ENCODE assay signal across 12 cellular contexts in genomic region chr11:85109141-85109540, GRCh38.
DNase-seq lines count a peak whose midpoint lies in the region; ATAC-seq, FAIRE-seq and TF ChIP-seq lines count a peak whose summit lies in the region.
"Had no signal": no experiment of that assay in that cellular context is flagged by ENCODE, and none has a peak within 500 bp of the region (broad histone marks: within the 10 kb centered on the region; RNA-seq: fewer than 3 reads in every experiment).

No MANE protein-coding gene starts in this region.

- peak overlapping the region; percentile 18; the same call in 1 of the 2 replicates for H2AFZ ChIP-seq in GM12878 (ENCODE audit: control insufficient read depth, low read depth, low read length)

- 2% methylated on average over 4 of the region's 4 CpGs for WGBS in GM12878 (ENCODE audit: insufficient coverage, insufficient replicate concordance, low lambda C conversion rate, missing lambda C conversion rate)

- FAIRE-seq in GM12878 (lab: Jason Lieb, UNC) = peak; percentile 72
- FAIRE-seq in H54 (lab: Jason Lieb, UNC) = no peak
- FAIRE-seq: HepG2 had no signal

- H3K79me2 ChIP-seq in GM12878 (ENCODE audit: control insufficient read depth, insufficient read depth, low read length) = no peaks in the 10 kb centered on the region

- DNase-seq in GM12878 (ENCODE audit: low read depth, low spot score) (peak; percentile 37), NCI-H128 (lab: John Stamatoyannopoulos, UW; ENCODE audit: unreplicated experiment) (no peak), UCSD-AML1 (lab: John Stamatoyannopoulos, UW; ENCODE audit: unreplicated experiment) (no peak), H54 (ENCODE audit: insufficient read length, low spot score) (no peak)
- DNase-seq: activated CD8-positive, alpha-beta memory T cell treated with anti-CD3 and anti-CD28 coated beads, Interleukin-2, amount 50 U/mL, for 48 hours; endodermal cell; midbrain; NCI-H187 treated with DMSO at 0.1 percent for 48 hours had no signal

- 0 out of 2 replicates have a peak overlapping the region, but pooled peaks have one; percentile 40 for H3K27ac ChIP-seq in GM12878 (ENCODE audit: control insufficient read depth, insufficient read depth)

- ATAC-seq in GM18909 (IDR thresholded peaks at IDR 0.05; ENCODE audit: poor library complexity, unreplicated experiment) = peak; percentile 68
- peak; percentile 82 for ATAC-seq in GM21723 (IDR thresholded peaks at IDR 0.05; ENCODE audit: unreplicated experiment)
- ATAC-seq in HG03103 (IDR thresholded peaks at IDR 0.05; ENCODE audit: low read depth, unreplicated experiment) = peak; percentile 60
- peak; percentile 84 for ATAC-seq in GM12878
- ATAC-seq: HepG2 had no signal

- POLR2A ChIA-PET in GM12878 (lab: Charles Lee) = no interaction called here

- CTCF ChIA-PET in GM12878 (lab: Yijun Ruan, JAX) = no interaction called here

- no peaks in the 10 kb centered on the region for H3K9me3 ChIP-seq in GM12878 (replicated peaks; ENCODE audit: control insufficient read depth, insufficient read depth, low read length)

- H3K9ac ChIP-seq in GM12878 (ENCODE audit: control insufficient read depth, insufficient read depth, low read length) = no peak overlapping the region

- no peak for TF ChIP-seq EP300 in GM12878 (IDR thresholded peaks at IDR 0.05; ENCODE audit: borderline replicate concordance in 1 of 2, control insufficient read depth in 1 of 2, low read depth in 2 of 2, low read length in 2 of 2)

- H3K36me3 ChIP-seq in GM12878 (ENCODE audit: control insufficient read depth in 2 of 2, insufficient read depth in 2 of 2, low read length in 1 of 2) = no peaks in the 10 kb centered on the region

- no TSS peak for BruUV-seq in GM12878 (replicated peaks; lab: Mats Ljungman, UMichigan)

- SMC1A ChIA-PET in GM12878 (lab: Charles Lee; ENCODE audit: uncharacterized antibody, unreplicated experiment) = interaction anchor here (1.0 to 2.7 kb wide), 6 partner anchors 10 to 20 kb away, joined by 3 to 21 read pairs (median 6); no protein-coding TSS in a partner anchor

- intact Hi-C loops in GM12878 (cut with micrococcal nuclease; ENCODE audit: unreplicated experiment) = no loop called here

- H3K27me3 ChIP-seq in GM12878 (replicated peaks in 1 of 2; ENCODE audit: control insufficient read depth in 2 of 2, insufficient read depth in 2 of 2, low read length in 1 of 2) = no peaks in the 10 kb centered on the region

- in situ Hi-C loops in GM12878 (cut with MboI) = no loop called here

- H3K4me1 ChIP-seq in GM12878 (ENCODE audit: control insufficient read depth, insufficient read depth, low read length) = peaks cover 21% of the 10 kb centered on the region

- H3K4me3 ChIP-seq in GM12878 = peak overlapping the region; percentile 43; the same call in 1 of the 2 replicates

- TF ChIP-seq CTCF in GM12878 (IDR thresholded peaks at IDR 0.05 in 2 of 3, conservative IDR thresholded peaks at IDR 0.05 in 1 of 3; ENCODE audit: control insufficient read depth in 2 of 3, extremely low read depth in 1 of 3, insufficient read depth in 1 of 3, low read depth in 3 of 3, low read length in 3 of 3) = no peak

- RAD21 ChIA-PET in GM12878 (lab: Charles Lee; ENCODE audit: unreplicated experiment) = interaction anchor here (1.4 to 3.0 kb wide), 2 partner anchors 8 to 15 kb away, joined by 3 to 15 read pairs; no protein-coding TSS in a partner anchor

- TF ChIP-seq POLR2A in GM12878 (IDR thresholded peaks at IDR 0.05; ENCODE audit: low read depth, low read length) = no peak
- no peak for TF ChIP-seq POLR2A in H54 (IDR thresholded peaks at IDR 0.05; ENCODE audit: low read depth, low read length)

- H4K20me1 ChIP-seq in GM12878 (ENCODE audit: control insufficient read depth, insufficient read depth) = no peaks in the 10 kb centered on the region

- H3K4me2 ChIP-seq in GM12878 (ENCODE audit: control insufficient read depth, insufficient read depth) = peak overlapping the region; percentile 61

- TF ChIP-seq RAD21 in GM12878 (IDR thresholded peaks at IDR 0.05; ENCODE audit: insufficient read depth, low read depth, low read length) = no peak

TF ChIP-seq in GM12878, 131 proteins besides CTCF, POLR2A, EP300 and RAD21:
- TF ChIP-seq BHLHE40 (IDR thresholded peaks at IDR 0.05; ENCODE audit: borderline replicate concordance in 1 of 2, low read depth in 2 of 2, low read length in 1 of 2) = peak in 1 of 2 experiments; percentile 40; a peak in 1 of 4 replicates
- TF ChIP-seq RUNX3 (IDR thresholded peaks at IDR 0.05; ENCODE audit: low read length) = peak; percentile 73
- no peak for TF ChIP-seq EGR1 (IDR thresholded peaks at IDR 0.05; ENCODE audit: borderline replicate concordance in 1 of 2, low read depth in 2 of 2, low read length in 2 of 2)
- TF ChIP-seq RELB (IDR thresholded peaks at IDR 0.05; ENCODE audit: low read depth) = 0 out of 2 replicates have a peak, but pooled peaks have one; percentile 15
